Comparison of ENCODE assay signal across 30 cellular contexts in genomic region chr11:73197348-73197747, GRCh38. TPM values are rescaled to one million over a fixed set of nuclear protein-coding genes. Genes with fewer than 3 reads are reported as not detected.
DNase-seq lines count a peak whose midpoint lies in the region; ATAC-seq and TF ChIP-seq lines count a peak whose summit lies in the region.
"Had no signal": no experiment of that assay in that cellular context is flagged by ENCODE, and none has a peak within 500 bp of the region (broad histone marks: within the 10 kb centered on the region; RNA-seq: fewer than 3 reads in every experiment).

No MANE protein-coding gene starts in this region.

- H3K9me3 ChIP-seq in upper lobe of right lung = no peaks in the 10 kb centered on the region
- H3K9me3 ChIP-seq: uterus had no signal

- H3K36me3 ChIP-seq in upper lobe of right lung = no peaks in the 10 kb centered on the region
- H3K36me3 ChIP-seq: neural progenitor cell, uterus had no signal

- no peak overlapping the region for H3K27ac ChIP-seq in upper lobe of right lung
- H3K27ac ChIP-seq: neural progenitor cell, parathyroid adenoma, uterus had no signal

- no peak for TF ChIP-seq CTCF in epithelial cell of esophagus (IDR thresholded peaks at IDR 0.05; ENCODE audit: insufficient read depth, low read depth, low read length, missing control alignments)
- no peak for TF ChIP-seq CTCF in upper lobe of right lung (IDR thresholded peaks at IDR 0.05)

- H3K4me1 ChIP-seq in upper lobe of right lung = peaks cover 9% of the 10 kb centered on the region
- H3K4me1 ChIP-seq: uterus had no signal

- H3K4me3 ChIP-seq in epithelial cell of esophagus (ENCODE audit: low read length) = no peak overlapping the region
- H3K4me3 ChIP-seq in upper lobe of right lung = no peak overlapping the region
- H3K4me3 ChIP-seq: lung, neural progenitor cell, uterus had no signal

- no peak for ATAC-seq in upper lobe of right lung
- no peak for ATAC-seq in activated CD4-positive, CD25-positive, alpha-beta regulatory T cell treated with anti-CD3 and anti-CD28 coated beads, Interleukin-2, amount 50 U/mL, for 24 hours
- ATAC-seq: activated CD8-positive, alpha-beta T cell treated with anti-CD3 and anti-CD28 coated beads for 36 hours; CD8-positive, alpha-beta T cell; right cardiac atrium; stimulated activated effector memory CD8-positive, alpha-beta T cell treated with anti-CD3 and anti-CD28 coated beads, Interleukin-12 subunit alpha, Interleukin-12 subunit beta, amount 100 ng/mL, for 72 hours had no signal

- DNase-seq in NCI-H146 (lab: John Stamatoyannopoulos, UW) (peak; percentile 4), NCI-H146 treated with DMSO at 0.1 percent for 48 hours (lab: John Stamatoyannopoulos, UW; ENCODE audit: unreplicated experiment) (no peak), epithelial cell of esophagus (ENCODE audit: low read depth) (peak; percentile 87), mesenteric fat pad (ENCODE audit: low spot score) (peak; percentile 43), upper lobe of right lung (peak; percentile 22), dermis blood vessel endothelial cell (no peak)
- no peak for DNase-seq in activated naive CD4-positive, alpha-beta T cell treated with Interleukin-2 at 50 U/mL for 16 hours
- DNase-seq: 8988T; activated CD4-positive, alpha-beta T cell treated with anti-CD3 and anti-CD28 coated beads for 1 hour; activated CD8-positive, alpha-beta T cell treated with anti-CD3 and anti-CD28 coated beads for 36 hours; AML-193; caudate nucleus; CD8-positive, alpha-beta T cell; DMS 273 treated with DMSO at 0.1 percent for 48 hours; NCI-H1092; NCI-H1930; NCI-H526; right cardiac atrium; RPMI8226; stimulated activated CD4-positive, alpha-beta T cell treated with anti-CD3 and anti-CD28 coated beads, Interleukin-12 subunit alpha, Interleukin-12 subunit beta, amount 100 ng/mL, for 4 hours; stimulated activated CD4-positive, alpha-beta T cell treated with anti-CD3 and anti-CD28 coated beads, Interleukin-4, amount 100 ng/mL, for 24 hours; substantia nigra; uterus had no signal

- H3K27me3 ChIP-seq in upper lobe of right lung = no peaks in the 10 kb centered on the region
- H3K27me3 ChIP-seq: neural progenitor cell, uterus had no signal

- intact Hi-C loops in upper lobe of right lung (cut with DNase I) = no loop called here

RNA-seq across cellular contexts. Expression of gene P2RY2, which starts 20.7 kb away (rescaled TPM):
- total RNA-seq in mesenteric fat pad (1.4 TPM), upper lobe of right lung (7.4 TPM), dermis blood vessel endothelial cell (0.51 and 1.2 TPM in 2 replicates)
- total RNA-seq: activated CD8-positive, alpha-beta T cell treated with anti-CD3 and anti-CD28 coated beads for 36 hours; CD8-positive, alpha-beta T cell; H4; T-helper 1 cell treated with Interleukin-12 subunit alpha and Interleukin-12 subunit beta and Interleukin-4 antibody, amounts not matched to agents 30 ng/mL and 1 ng/mL, for 36 hours had no signal

RNA-seq across cellular contexts. Expression of gene FCHSD2, which starts 55.2 kb away (rescaled TPM):
- 54.9 TPM for total RNA-seq in mesenteric fat pad
- 71.2 TPM for total RNA-seq in upper lobe of right lung
- total RNA-seq in dermis blood vessel endothelial cell = 18.0 and 27.6 TPM in 2 replicates

Comparison
In these comparisons a context has a peak if more than half of its experiments do, and no peak if none do; other contexts are left out.
1. DNase-seq: peak in NCI-H146 (single experiment), epithelial cell of esophagus (single experiment), mesenteric fat pad (single experiment) and upper lobe of right lung (single experiment); none in NCI-H146 treated with DMSO at 0.1 percent for 48 hours (single experiment), dermis blood vessel endothelial cell (single experiment) and activated naive CD4-positive, alpha-beta T cell treated with Interleukin-2 at 50 U/mL for 16 hours (single experiment).